Comparison of ENCODE assay signal across 17 cellular contexts in the genomic region with DNA sequence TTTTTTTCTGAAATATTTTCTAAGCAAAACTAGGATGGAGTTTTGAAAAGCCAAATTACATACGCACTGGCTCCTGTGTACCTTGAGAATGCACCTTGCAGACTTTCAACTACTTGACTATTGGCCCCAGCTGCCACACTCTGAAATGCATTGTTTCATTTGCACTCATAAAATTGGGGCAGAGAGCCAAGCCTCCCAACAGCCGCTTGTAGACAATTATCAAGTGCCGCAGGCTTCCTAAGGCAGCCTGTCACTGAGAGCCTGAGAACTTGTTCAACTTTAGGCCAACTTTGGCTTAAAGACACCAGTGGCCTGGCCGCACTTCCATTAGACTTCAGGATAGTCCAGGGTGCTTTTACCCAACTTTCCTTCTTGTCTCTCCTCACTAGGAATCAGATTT.
DNase-seq lines count a peak whose midpoint lies in the region; ATAC-seq and TF ChIP-seq lines count a peak whose summit lies in the region.
"Had no signal": no experiment of that assay in that cellular context is flagged by ENCODE, and none has a peak within 500 bp of the region (broad histone marks: within the 10 kb centered on the region; RNA-seq: fewer than 3 reads in every experiment).

No MANE protein-coding gene starts in this region.

- no peaks in the 10 kb centered on the region for H3K36me3 Mint-ChIP-seq in Caco-2 (ENCODE audit: insufficient read depth, unreplicated experiment)
- H3K36me3 Mint-ChIP-seq in activated T-cell treated with anti-CD3 and anti-CD28 coated beads, Interleukin-2, amount 50 U/mL, for 4 hours (ENCODE audit: insufficient read depth), result no peaks in the 10 kb centered on the region
- H3K36me3 Mint-ChIP-seq: CD8-positive, alpha-beta T cell had no signal

- H3K4me3 Mint-ChIP-seq in Caco-2 (ENCODE audit: unreplicated experiment), result no peak overlapping the region
- H3K4me3 Mint-ChIP-seq in activated T-cell treated with anti-CD3 and anti-CD28 coated beads, Interleukin-2, amount 50 U/mL, for 4 hours, result no peak overlapping the region
- H3K4me3 Mint-ChIP-seq: CD8-positive, alpha-beta T cell had no signal

- CTCF ChIA-PET in Caco-2 (lab: Charles Lee), result no interaction called here

- intact Hi-C loops in heart left ventricle (cut with DNase I) (no loop called here), stomach (cut with DNase I; ENCODE audit: low total_unique reads) (no loop called here), Caco-2 (cut with micrococcal nuclease; ENCODE audit: unreplicated experiment) (no loop called here)

- TF ChIP-seq CTCF in heart left ventricle (IDR thresholded peaks at IDR 0.05), result no peak
- TF ChIP-seq CTCF in stomach (IDR thresholded peaks at IDR 0.05), result no peak
- no peak for TF ChIP-seq CTCF in Caco-2 (IDR thresholded peaks at IDR 0.05; ENCODE audit: insufficient read depth in 1 of 2, low read depth in 1 of 2, low read length in 1 of 2, severe bottlenecking in 1 of 2, unreplicated experiment in 1 of 2)

- BruUV-seq in Caco-2 (replicated peaks; lab: Mats Ljungman, UMichigan), result no TSS peak

- H3K4me3 ChIP-seq in heart left ventricle (no peak overlapping the region), stomach (no peak overlapping the region), Caco-2 (ENCODE audit: low read depth, low read length) (no peak overlapping the region)

- POLR2A ChIA-PET in Caco-2 (lab: Charles Lee), result no interaction called here

- H3K36me3 ChIP-seq in heart left ventricle (no peaks in the 10 kb centered on the region), stomach (no peaks in the 10 kb centered on the region), Caco-2 (ENCODE audit: control insufficient read depth, insufficient read depth, low read length) (no peaks in the 10 kb centered on the region)

- no peak for TF ChIP-seq EP300 in stomach (IDR thresholded peaks at IDR 0.05)

- no peaks in the 10 kb centered on the region for H3K27me3 Mint-ChIP-seq in Caco-2 (ENCODE audit: insufficient read depth, unreplicated experiment)
- peaks cover 1% of the 10 kb centered on the region for H3K27me3 Mint-ChIP-seq in activated T-cell treated with anti-CD3 and anti-CD28 coated beads, Interleukin-2, amount 50 U/mL, for 4 hours (ENCODE audit: low read depth)

- DNase-seq in NCI-H2196 (lab: John Stamatoyannopoulos, UW; ENCODE audit: unreplicated experiment) (peak; percentile 37), NCI-H2196 treated with DMSO at 0.1 percent for 48 hours (lab: John Stamatoyannopoulos, UW; ENCODE audit: unreplicated experiment) (no peak), NCI-H2171 (lab: John Stamatoyannopoulos, UW) (peak; percentile 5), heart left ventricle (peak in 4 of 5 donors; percentile 37 to 65 (median 51)), stomach (peak; percentile 31), Caco-2 (no peak), DMS53 (lab: John Stamatoyannopoulos, UW) (no peak)
- no peak for DNase-seq in activated T-cell treated with anti-CD3 and anti-CD28 coated beads, Interleukin-2, amount 50 U/mL, for 4 hours
- DNase-seq: ACHN; activated CD8-positive, alpha-beta memory T cell treated with anti-CD3 and anti-CD28 coated beads for 24 hours; activated effector memory CD4-positive, alpha-beta T cell treated with Interleukin-2 at 50 U/mL for 16 hours; CD8-positive, alpha-beta T cell; glutamatergic neuron; NCI-H2227 treated with DMSO at 0.1 percent for 48 hours; PC-3; stimulated activated CD4-positive, alpha-beta T cell treated with anti-CD3 and anti-CD28 coated beads, Interleukin-15, amount 100 ng/mL, for 24 hours had no signal

- TF ChIP-seq POLR2A in heart left ventricle (IDR thresholded peaks at IDR 0.05) (no peak), stomach (IDR thresholded peaks at IDR 0.05) (no peak)

- WGBS in heart left ventricle, 4 donors, result 36 to 39% (median 38%) methylated on average over 4 of the region's 4 CpGs
- 24 to 53% (median 38%) methylated on average over 4 of the region's 4 CpGs for WGBS in stomach, 5 donors

- H3K9me3 ChIP-seq in heart left ventricle, result no peaks in the 10 kb centered on the region
- H3K9me3 ChIP-seq in stomach, result no peaks in the 10 kb centered on the region
- no peaks in the 10 kb centered on the region for H3K9me3 ChIP-seq in Caco-2

- H3K27ac ChIP-seq in heart left ventricle, result peak overlapping the region in 3 of 12 donors; percentile 0 to 63 (median 3)
- H3K27ac ChIP-seq in stomach, result no peak overlapping the region
- H3K27ac ChIP-seq: epithelial cell of prostate had no signal

- H3K9me3 Mint-ChIP-seq in Caco-2 (ENCODE audit: unreplicated experiment), result no peaks in the 10 kb centered on the region
- no peaks in the 10 kb centered on the region for H3K9me3 Mint-ChIP-seq in activated T-cell treated with anti-CD3 and anti-CD28 coated beads, Interleukin-2, amount 50 U/mL, for 4 hours

- ATAC-seq in heart left ventricle, result peak; percentile 53 to 86 (median 80)
- ATAC-seq in activated T-cell treated with anti-CD3 and anti-CD28 coated beads, Interleukin-2, amount 50 U/mL, for 4 hours, result no peak
- ATAC-seq: CD8-positive, alpha-beta T cell; PC-3 had no signal

- H3K27ac Mint-ChIP-seq in Caco-2 (ENCODE audit: unreplicated experiment), result no peak overlapping the region
- H3K27ac Mint-ChIP-seq: CD8-positive, alpha-beta T cell had no signal

- H3K4me1 Mint-ChIP-seq in Caco-2 (ENCODE audit: low read depth, unreplicated experiment), result no peaks in the 10 kb centered on the region
- no peaks in the 10 kb centered on the region for H3K4me1 Mint-ChIP-seq in activated T-cell treated with anti-CD3 and anti-CD28 coated beads, Interleukin-2, amount 50 U/mL, for 4 hours (ENCODE audit: low read depth)

- H3K27me3 ChIP-seq in heart left ventricle, result no peaks in the 10 kb centered on the region
- H3K27me3 ChIP-seq in stomach, result no peaks in the 10 kb centered on the region
- H3K27me3 ChIP-seq in Caco-2 (replicated peaks; ENCODE audit: control insufficient read depth, insufficient read depth, low read length), result no peaks in the 10 kb centered on the region

- H3K4me1 ChIP-seq in heart left ventricle, result peaks cover 0 to 18% (median 6%) of the 10 kb centered on the region in 12 donors
- peaks cover 0 to 7% (median 4%) of the 10 kb centered on the region in 4 donors for H3K4me1 ChIP-seq in stomach
- no peaks in the 10 kb centered on the region for H3K4me1 ChIP-seq in Caco-2

Comparison
In these comparisons a context has a peak if more than half of its experiments do, and no peak if none do; other contexts are left out.
1. DNase-seq: peak in NCI-H2196 (single experiment), NCI-H2171 (single experiment), heart left ventricle (4 of 5) and stomach (single experiment); none in NCI-H2196 treated with DMSO at 0.1 percent for 48 hours (single experiment), Caco-2 (0 of 2), DMS53 (single experiment) and activated T-cell treated with anti-CD3 and anti-CD28 coated beads, Interleukin-2, amount 50 U/mL, for 4 hours (single experiment).
2. ATAC-seq: peak in heart left ventricle (4 of 4); none in activated T-cell treated with anti-CD3 and anti-CD28 coated beads, Interleukin-2, amount 50 U/mL, for 4 hours (0 of 2).